ENCODE assay signal across 8 cellular contexts in genomic region chr11:1844221-1845094, GRCh38. TPM values are rescaled to one million over a fixed set of nuclear protein-coding genes. Genes with fewer than 3 reads are reported as not detected.
DNase-seq lines count a peak whose midpoint lies in the region; ATAC-seq lines count a peak whose summit lies in the region.

No MANE protein-coding gene starts in this region.

- no peaks in the 10 kb centered on the region for H3K27me3 Mint-ChIP-seq in activated T-helper 17 cell treated with anti-CD3 and anti-CD28 coated beads, Interleukin-2, amount 50 U/mL, for 72 hours
- peaks cover 2 to 9% (median 7%) of the 10 kb centered on the region in 3 donors for H3K27me3 Mint-ChIP-seq in immature natural killer cell (ENCODE audit: low read depth in 3 of 3)
- no peaks in the 10 kb centered on the region for H3K27me3 Mint-ChIP-seq in stimulated activated memory B cell treated with anti-CD40 and anti-IgM and Interleukin-4, amounts not matched to agents 10 μg/mL and 1 μg/mL and 100 μg/mL, for 72 hours

- DNase-seq in OCI-M1 (lab: John Stamatoyannopoulos, UW) = peak; percentile 68
- DNase-seq in immature natural killer cell = peak; percentile 37 to 63 (median 46)
- no peak for DNase-seq in COR-L47 (lab: John Stamatoyannopoulos, UW)

- H3K36me3 Mint-ChIP-seq in activated T-helper 17 cell treated with anti-CD3 and anti-CD28 coated beads, Interleukin-2, amount 50 U/mL, for 72 hours (ENCODE audit: low read depth) = no peaks in the 10 kb centered on the region
- H3K36me3 Mint-ChIP-seq in immature natural killer cell = no peaks in the 10 kb centered on the region
- no peaks in the 10 kb centered on the region for H3K36me3 Mint-ChIP-seq in stimulated activated memory B cell treated with anti-CD40 and anti-IgM and Interleukin-4, amounts not matched to agents 10 μg/mL and 1 μg/mL and 100 μg/mL, for 72 hours

- H3K4me3 Mint-ChIP-seq in activated T-helper 17 cell treated with anti-CD3 and anti-CD28 coated beads, Interleukin-2, amount 50 U/mL, for 72 hours = peak overlapping the region; percentile 79
- peak overlapping the region; percentile 59 to 75 (median 63) for H3K4me3 Mint-ChIP-seq in immature natural killer cell
- H3K4me3 Mint-ChIP-seq in stimulated activated memory B cell treated with anti-CD40 and anti-IgM and Interleukin-4, amounts not matched to agents 10 μg/mL and 1 μg/mL and 100 μg/mL, for 72 hours = peak overlapping the region; percentile 10

- ATAC-seq in activated T-helper 17 cell treated with anti-CD3 and anti-CD28 coated beads, Interleukin-2, amount 50 U/mL, for 72 hours (replicated peaks) = peak; percentile 83
- no peak for ATAC-seq in stimulated activated memory B cell treated with anti-CD40 and anti-IgM and Interleukin-4, amounts not matched to agents 10 μg/mL and 1 μg/mL and 100 μg/mL, for 72 hours
- ATAC-seq in HG02840 (IDR thresholded peaks at IDR 0.05; ENCODE audit: low FRiP score, unreplicated experiment) = no peak
- no peak for ATAC-seq in HG03432 (IDR thresholded peaks at IDR 0.05; ENCODE audit: unreplicated experiment)
- ATAC-seq in HG03108 (IDR thresholded peaks at IDR 0.05; ENCODE audit: unreplicated experiment) = no peak

- H3K27ac Mint-ChIP-seq in activated T-helper 17 cell treated with anti-CD3 and anti-CD28 coated beads, Interleukin-2, amount 50 U/mL, for 72 hours = peak overlapping the region; percentile 95
- H3K27ac Mint-ChIP-seq in immature natural killer cell = peak overlapping the region; percentile 23 to 95 (median 89)
- H3K27ac Mint-ChIP-seq in stimulated activated memory B cell treated with anti-CD40 and anti-IgM and Interleukin-4, amounts not matched to agents 10 μg/mL and 1 μg/mL and 100 μg/mL, for 72 hours = peak overlapping the region; percentile 75

- no peaks in the 10 kb centered on the region for H3K9me3 Mint-ChIP-seq in activated T-helper 17 cell treated with anti-CD3 and anti-CD28 coated beads, Interleukin-2, amount 50 U/mL, for 72 hours
- H3K9me3 Mint-ChIP-seq in immature natural killer cell = no peaks in the 10 kb centered on the region
- no peaks in the 10 kb centered on the region for H3K9me3 Mint-ChIP-seq in stimulated activated memory B cell treated with anti-CD40 and anti-IgM and Interleukin-4, amounts not matched to agents 10 μg/mL and 1 μg/mL and 100 μg/mL, for 72 hours

- H3K4me1 Mint-ChIP-seq in activated T-helper 17 cell treated with anti-CD3 and anti-CD28 coated beads, Interleukin-2, amount 50 U/mL, for 72 hours = peaks cover 22% of the 10 kb centered on the region
- peaks cover 42 to 61% of the 10 kb centered on the region in 2 donors for H3K4me1 Mint-ChIP-seq in immature natural killer cell
- peaks cover 91% of the 10 kb centered on the region for H3K4me1 Mint-ChIP-seq in stimulated activated memory B cell treated with anti-CD40 and anti-IgM and Interleukin-4, amounts not matched to agents 10 μg/mL and 1 μg/mL and 100 μg/mL, for 72 hours

RNA-seq across cellular contexts. Expression of gene TNNI2, which starts 5.7 kb away (rescaled TPM):
- total RNA-seq in activated T-helper 17 cell treated with anti-CD3 and anti-CD28 coated beads, Interleukin-2, amount 50 U/mL, for 72 hours = not detected
- polyA plus RNA-seq in immature natural killer cell = 1 to 10 TPM in 1 of 3 donors, under 1 TPM in 1, not detected in 1; 0.54 to 2.0 TPM

RNA-seq across cellular contexts. Expression of gene LSP1, which starts 8.4 kb away (rescaled TPM):
- total RNA-seq in activated T-helper 17 cell treated with anti-CD3 and anti-CD28 coated beads, Interleukin-2, amount 50 U/mL, for 72 hours = 100 to 1,000 TPM; 328 to 423 TPM
- polyA plus RNA-seq in immature natural killer cell = 100 to 1,000 TPM; 437 to 767 (median 593) TPM

RNA-seq across cellular contexts. Expression of gene SYT8, which starts 9.7 kb away (rescaled TPM):
- total RNA-seq in activated T-helper 17 cell treated with anti-CD3 and anti-CD28 coated beads, Interleukin-2, amount 50 U/mL, for 72 hours = not detected
- not detected for polyA plus RNA-seq in immature natural killer cell

RNA-seq across cellular contexts. Expression of gene PRR33, which starts 47.2 kb away (rescaled TPM):
- total RNA-seq in activated T-helper 17 cell treated with anti-CD3 and anti-CD28 coated beads, Interleukin-2, amount 50 U/mL, for 72 hours = under 1 TPM in 1 of 2 donors, not detected in 1; 0.11 TPM
- under 1 TPM in 1 of 3 donors, not detected in 2; 0.35 TPM for polyA plus RNA-seq in immature natural killer cell

Comparison
In these comparisons a context has a peak if more than half of its experiments do, and no peak if none do; other contexts are left out.
1. H3K4me3 Mint-ChIP-seq: peak in every context shown above with its lines; median percentile 79 in activated T-helper 17 cell treated with anti-CD3 and anti-CD28 coated beads, Interleukin-2, amount 50 U/mL, for 72 hours; 63 in immature natural killer cell; 10 in stimulated activated memory B cell treated with anti-CD40 and anti-IgM and Interleukin-4, amounts not matched to agents 10 μg/mL and 1 μg/mL and 100 μg/mL, for 72 hours.